8 cellular contexts compared by ENCODE assay signal in genomic region chr5:41924526-41924871, GRCh38. TPM values are rescaled to one million over a fixed set of nuclear protein-coding genes. Genes with fewer than 3 reads are reported as not detected.
DNase-seq lines count a peak whose midpoint lies in the region; ATAC-seq and TF ChIP-seq lines count a peak whose summit lies in the region.

No MANE protein-coding gene starts in this region.

- peak overlapping the region; percentile 81 for H2AFZ ChIP-seq in Karpas-422 (ENCODE audit: low read length)

- no peak for ATAC-seq in naive thymus-derived CD8-positive, alpha-beta T cell
- ATAC-seq in HG03571 (IDR thresholded peaks at IDR 0.05; ENCODE audit: unreplicated experiment): no peak
- no peak for ATAC-seq in HG03175 (IDR thresholded peaks at IDR 0.05; ENCODE audit: unreplicated experiment)

- H3K4me1 ChIP-seq in Karpas-422 (ENCODE audit: low read length): peaks cover 69% of the 10 kb centered on the region

- no peaks in the 10 kb centered on the region for H3K9me2 ChIP-seq in Karpas-422 (replicated peaks; ENCODE audit: insufficient read depth, low read length)

- H3K36me3 Mint-ChIP-seq in naive thymus-derived CD8-positive, alpha-beta T cell: peaks cover 0 to 17% (median 0%) of the 10 kb centered on the region in 3 donors

- peak overlapping the region; percentile 81 to 96 (median 84) for H3K4me3 Mint-ChIP-seq in naive thymus-derived CD8-positive, alpha-beta T cell

- H3K4me1 Mint-ChIP-seq in naive thymus-derived CD8-positive, alpha-beta T cell: peaks cover 8 to 36% (median 23%) of the 10 kb centered on the region in 4 donors

- H4K20me1 ChIP-seq in Karpas-422 (ENCODE audit: insufficient read depth, low read depth, low read length): no peaks in the 10 kb centered on the region

- H3K4me3 ChIP-seq in AG09309 (ENCODE audit: control insufficient read depth, low read depth, low read length): peak overlapping the region; percentile 71
- H3K4me3 ChIP-seq in Karpas-422 (ENCODE audit: low read length): peak overlapping the region; percentile 91

- H3K27ac ChIP-seq in Karpas-422 (ENCODE audit: low read length) (peak overlapping the region; percentile 82), cingulate gyrus (ENCODE audit: low read depth, low read length) (peak overlapping the region; percentile 73)

- DNase-seq in AG09309 (ENCODE audit: low read depth) (no peak), Karpas-422 (peak; percentile 86), NCI-H1105 (lab: John Stamatoyannopoulos, UW) (no peak)
- no peak for DNase-seq in naive thymus-derived CD8-positive, alpha-beta T cell
- DNase-seq in activated CD4-positive, CD25-positive, alpha-beta regulatory T cell (lab: John Stamatoyannopoulos, UW): no peak

- H3K9me3 ChIP-seq in Karpas-422 (ENCODE audit: low read length): no peaks in the 10 kb centered on the region

- no peaks in the 10 kb centered on the region for H3K9me3 Mint-ChIP-seq in naive thymus-derived CD8-positive, alpha-beta T cell

- no peaks in the 10 kb centered on the region for H3K27me3 ChIP-seq in Karpas-422 (ENCODE audit: low read length)

- H3K9ac ChIP-seq in Karpas-422 (ENCODE audit: low read length): peak overlapping the region; percentile 97

- no peaks in the 10 kb centered on the region for H3K27me3 Mint-ChIP-seq in naive thymus-derived CD8-positive, alpha-beta T cell

- H3K27ac Mint-ChIP-seq in naive thymus-derived CD8-positive, alpha-beta T cell: peak overlapping the region; percentile 94 to 99 (median 96)

- POLR2A ChIA-PET in naive thymus-derived CD8-positive, alpha-beta T cell (lab: Charles Lee): interaction anchor here (0.9 to 1.7 kb wide), 8 partner anchors 12 to 1560 kb away, joined by 3 to 51 read pairs (median 6); partner anchors contain the start of genes OXCT1, RIMOC1 and TMEM267

- peaks cover 33% of the 10 kb centered on the region for H3K36me3 ChIP-seq in Karpas-422 (ENCODE audit: insufficient read depth, low read length)

- TF ChIP-seq CTCF in AG09309 (IDR thresholded peaks at IDR 0.05; ENCODE audit: control insufficient read depth, insufficient read depth, low read depth, low read length, missing control alignments): no peak

- H3K4me2 ChIP-seq in Karpas-422 (ENCODE audit: low read depth, low read length, poor library complexity, severe bottlenecking): peak overlapping the region; percentile 91

- peaks cover 54% of the 10 kb centered on the region for H3K79me2 ChIP-seq in Karpas-422 (ENCODE audit: low read length)

RNA-seq across cellular contexts. Expression of gene FBXO4, which starts 0.6 kb away (rescaled TPM):
- 21.4 and 48.4 TPM in 2 replicates for total RNA-seq in Karpas-422 (2014; rRNA removed; shearing (Covaris generic); ENCODE audit: low replicate concordance)
- total RNA-seq in naive thymus-derived CD8-positive, alpha-beta T cell: 10 to 100 TPM; 17.1 to 18.6 TPM
- 10 to 100 TPM; 17.5 to 22.4 (median 19.6) TPM for polyA plus RNA-seq in naive thymus-derived CD8-positive, alpha-beta T cell

RNA-seq across cellular contexts. Expression of gene RIMOC1, which starts 20.4 kb away (rescaled TPM):
- 14.0 and 42.9 TPM in 2 replicates for total RNA-seq in Karpas-422 (2014; rRNA removed; shearing (Covaris generic); ENCODE audit: low replicate concordance)
- total RNA-seq in naive thymus-derived CD8-positive, alpha-beta T cell: 10 to 100 TPM; 36.9 to 37.4 TPM
- polyA plus RNA-seq in naive thymus-derived CD8-positive, alpha-beta T cell: 10 to 100 TPM in 1 of 3 donors, 1 to 10 TPM in 2; 8.5 to 15.2 (median 9.5) TPM

RNA-seq across cellular contexts. Expression of gene OXCT1, which starts 54.3 kb away (rescaled TPM):
- total RNA-seq in Karpas-422 (2014; rRNA removed; shearing (Covaris generic); ENCODE audit: low replicate concordance): 62.8 and 81.3 TPM in 2 replicates
- total RNA-seq in naive thymus-derived CD8-positive, alpha-beta T cell: 10 to 100 TPM; 29.9 to 31.7 TPM
- polyA plus RNA-seq in naive thymus-derived CD8-positive, alpha-beta T cell: 10 to 100 TPM; 24.5 to 27.1 (median 25.1) TPM
